1 cellular context compared by ENCODE assay signal in the genomic region with DNA sequence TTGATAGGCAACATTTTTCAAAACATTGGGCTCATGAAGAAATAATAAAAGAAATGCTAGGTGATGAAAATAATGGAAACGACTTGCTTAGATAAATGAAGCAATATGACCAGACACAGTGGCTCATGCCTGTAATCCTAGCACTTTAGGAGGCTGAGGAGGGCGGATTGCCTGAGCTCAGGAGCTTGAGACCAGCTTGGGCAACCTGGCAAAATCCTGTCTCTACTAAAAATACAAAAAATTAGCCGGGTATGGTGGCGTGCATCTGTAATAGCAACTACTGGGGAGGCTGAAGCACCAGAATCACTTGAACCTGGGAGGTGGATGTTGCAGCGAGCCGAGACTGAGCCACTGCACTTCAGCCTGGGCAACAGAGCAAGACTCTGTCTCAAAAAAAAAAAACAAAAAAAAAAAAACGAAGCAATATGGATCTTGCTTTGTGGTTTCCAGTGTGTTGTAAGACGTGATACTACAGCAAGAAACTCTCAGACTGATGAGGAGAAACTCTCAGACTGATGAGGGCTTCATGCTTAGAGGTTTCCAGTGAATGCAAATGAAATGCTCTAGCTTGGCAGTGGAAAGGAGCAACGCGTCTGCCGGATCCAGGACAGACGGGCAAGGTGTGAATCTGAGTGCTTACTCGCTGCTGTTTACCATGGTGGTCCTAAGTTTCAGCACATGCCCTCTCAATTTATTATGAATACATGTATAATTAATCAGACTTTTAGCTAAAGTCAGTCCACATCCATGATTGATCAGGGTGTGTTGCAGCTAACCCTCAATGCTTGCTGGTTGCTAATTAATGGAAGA.
TF ChIP-seq lines count a peak whose summit lies in the region.

No MANE protein-coding gene starts in this region.

TF ChIP-seq in GM23338, 12 proteins besides CTCF, POLR2A, EP300 and RAD21 (continued from another document):
- TF ChIP-seq, protein P1, sequence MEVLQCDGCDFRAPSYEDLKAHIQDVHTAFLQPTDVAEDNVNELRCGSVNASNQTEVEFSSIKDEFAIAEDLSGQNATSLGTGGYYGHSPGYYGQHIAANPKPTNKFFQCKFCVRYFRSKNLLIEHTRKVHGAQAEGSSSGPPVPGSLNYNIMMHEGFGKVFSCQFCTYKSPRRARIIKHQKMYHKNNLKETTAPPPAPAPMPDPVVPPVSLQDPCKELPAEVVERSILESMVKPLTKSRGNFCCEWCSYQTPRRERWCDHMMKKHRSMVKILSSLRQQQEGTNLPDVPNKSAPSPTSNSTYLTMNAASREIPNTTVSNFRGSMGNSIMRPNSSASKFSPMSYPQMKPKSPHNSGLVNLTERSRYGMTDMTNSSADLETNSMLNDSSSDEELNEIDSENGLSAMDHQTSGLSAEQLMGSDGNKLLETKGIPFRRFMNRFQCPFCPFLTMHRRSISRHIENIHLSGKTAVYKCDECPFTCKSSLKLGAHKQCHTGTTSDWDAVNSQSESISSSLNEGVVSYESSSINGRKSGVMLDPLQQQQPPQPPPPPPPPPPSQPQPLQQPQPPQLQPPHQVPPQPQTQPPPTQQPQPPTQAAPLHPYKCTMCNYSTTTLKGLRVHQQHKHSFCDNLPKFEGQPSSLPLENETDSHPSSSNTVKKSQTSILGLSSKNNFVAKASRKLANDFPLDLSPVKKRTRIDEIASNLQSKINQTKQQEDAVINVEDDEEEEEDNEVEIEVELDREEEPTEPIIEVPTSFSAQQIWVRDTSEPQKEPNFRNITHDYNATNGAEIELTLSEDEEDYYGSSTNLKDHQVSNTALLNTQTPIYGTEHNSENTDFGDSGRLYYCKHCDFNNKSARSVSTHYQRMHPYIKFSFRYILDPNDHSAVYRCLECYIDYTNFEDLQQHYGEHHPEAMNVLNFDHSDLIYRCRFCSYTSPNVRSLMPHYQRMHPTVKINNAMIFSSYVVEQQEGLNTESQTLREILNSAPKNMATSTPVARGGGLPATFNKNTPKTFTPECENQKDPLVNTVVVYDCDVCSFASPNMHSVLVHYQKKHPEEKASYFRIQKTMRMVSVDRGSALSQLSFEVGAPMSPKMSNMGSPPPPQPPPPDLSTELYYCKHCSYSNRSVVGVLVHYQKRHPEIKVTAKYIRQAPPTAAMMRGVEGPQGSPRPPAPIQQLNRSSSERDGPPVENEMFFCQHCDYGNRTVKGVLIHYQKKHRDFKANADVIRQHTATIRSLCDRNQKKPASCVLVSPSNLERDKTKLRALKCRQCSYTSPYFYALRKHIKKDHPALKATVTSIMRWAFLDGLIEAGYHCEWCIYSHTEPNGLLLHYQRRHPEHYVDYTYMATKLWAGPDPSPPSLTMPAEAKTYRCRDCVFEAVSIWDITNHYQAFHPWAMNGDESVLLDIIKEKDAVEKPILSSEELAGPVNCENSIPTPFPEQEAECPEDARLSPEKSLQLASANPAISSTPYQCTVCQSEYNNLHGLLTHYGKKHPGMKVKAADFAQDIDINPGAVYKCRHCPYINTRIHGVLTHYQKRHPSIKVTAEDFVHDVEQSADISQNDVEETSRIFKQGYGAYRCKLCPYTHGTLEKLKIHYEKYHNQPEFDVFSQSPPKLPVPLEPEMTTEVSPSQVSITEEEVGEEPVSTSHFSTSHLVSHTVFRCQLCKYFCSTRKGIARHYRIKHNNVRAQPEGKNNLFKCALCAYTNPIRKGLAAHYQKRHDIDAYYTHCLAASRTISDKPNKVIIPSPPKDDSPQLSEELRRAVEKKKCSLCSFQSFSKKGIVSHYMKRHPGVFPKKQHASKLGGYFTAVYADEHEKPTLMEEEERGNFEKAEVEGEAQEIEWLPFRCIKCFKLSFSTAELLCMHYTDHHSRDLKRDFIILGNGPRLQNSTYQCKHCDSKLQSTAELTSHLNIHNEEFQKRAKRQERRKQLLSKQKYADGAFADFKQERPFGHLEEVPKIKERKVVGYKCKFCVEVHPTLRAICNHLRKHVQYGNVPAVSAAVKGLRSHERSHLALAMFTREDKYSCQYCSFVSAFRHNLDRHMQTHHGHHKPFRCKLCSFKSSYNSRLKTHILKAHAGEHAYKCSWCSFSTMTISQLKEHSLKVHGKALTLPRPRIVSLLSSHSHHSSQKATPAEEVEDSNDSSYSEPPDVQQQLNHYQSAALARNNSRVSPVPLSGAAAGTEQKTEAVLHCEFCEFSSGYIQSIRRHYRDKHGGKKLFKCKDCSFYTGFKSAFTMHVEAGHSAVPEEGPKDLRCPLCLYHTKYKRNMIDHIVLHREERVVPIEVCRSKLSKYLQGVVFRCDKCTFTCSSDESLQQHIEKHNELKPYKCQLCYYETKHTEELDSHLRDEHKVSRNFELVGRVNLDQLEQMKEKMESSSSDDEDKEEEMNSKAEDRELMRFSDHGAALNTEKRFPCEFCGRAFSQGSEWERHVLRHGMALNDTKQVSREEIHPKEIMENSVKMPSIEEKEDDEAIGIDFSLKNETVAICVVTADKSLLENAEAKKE (CRISPR knock-in tag; IDR thresholded peaks at IDR 0.05) = no peak
- TF ChIP-seq STAT1 (IDR thresholded peaks at IDR 0.05; ENCODE audit: unreplicated experiment) = no peak
- TF ChIP-seq CREB1 (CRISPR knock-in tag; IDR thresholded peaks at IDR 0.05; ENCODE audit: low read depth) = no peak
- no peak for TF ChIP-seq POLR2AphosphoS5 (IDR thresholded peaks at IDR 0.05; ENCODE audit: low read depth)
- TF ChIP-seq ZNF331 (CRISPR knock-in tag; IDR thresholded peaks at IDR 0.05; ENCODE audit: low read depth) = no peak
- TF ChIP-seq ZNF114 (CRISPR knock-in tag; IDR thresholded peaks at IDR 0.05) = no peak
- no peak for TF ChIP-seq JUNB (IDR thresholded peaks at IDR 0.05; ENCODE audit: unreplicated experiment)
- no peak for TF ChIP-seq NANOG (IDR thresholded peaks at IDR 0.05; ENCODE audit: borderline replicate concordance)
